Comparison of ENCODE assay signal across 22 cellular contexts in the genomic region with DNA sequence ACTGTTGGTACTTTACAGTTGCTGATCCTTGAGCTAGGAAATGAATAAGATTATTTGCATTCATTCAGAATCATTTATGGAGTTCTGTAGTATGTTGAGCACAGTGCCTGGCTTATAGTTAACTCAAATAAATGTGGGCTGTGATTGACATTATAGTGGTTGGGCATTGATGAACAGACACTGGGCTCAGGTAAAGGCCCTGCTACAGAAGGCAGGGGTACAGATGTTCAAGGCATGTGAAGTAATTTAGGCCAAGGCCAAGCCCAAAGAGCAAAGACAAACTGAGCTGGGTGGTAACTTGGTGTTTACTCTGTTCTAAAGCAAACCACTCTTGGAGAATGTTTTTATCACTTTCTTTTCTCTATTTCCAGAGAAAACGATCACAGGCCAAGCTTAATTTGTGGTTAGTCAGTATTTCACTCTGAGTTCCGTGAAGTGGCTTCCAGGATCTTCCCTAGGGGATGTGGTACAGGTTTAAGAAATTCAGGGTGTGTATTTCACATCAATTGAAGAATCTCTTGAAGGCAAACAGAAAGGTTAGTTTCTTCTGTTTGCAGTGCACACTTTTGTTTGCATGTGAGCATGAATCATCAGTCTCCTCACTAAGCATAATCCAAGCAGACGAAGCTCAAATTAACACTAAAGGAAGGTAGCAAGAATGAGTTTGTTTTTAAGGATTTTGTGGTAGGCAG.
DNase-seq lines count a peak whose midpoint lies in the region; ATAC-seq, FAIRE-seq and TF ChIP-seq lines count a peak whose summit lies in the region.
"Had no signal": no experiment of that assay in that cellular context is flagged by ENCODE, and none has a peak within 500 bp of the region (broad histone marks: within the 10 kb centered on the region; RNA-seq: fewer than 3 reads in every experiment).

No MANE protein-coding gene starts in this region.

- TF ChIP-seq CTCF in MCF 10A (IDR thresholded peaks at IDR 0.05; ENCODE audit: unreplicated experiment) (no peak), breast epithelium (IDR thresholded peaks at IDR 0.05) (no peak), RWPE1 (conservative IDR thresholded peaks at IDR 0.05; ENCODE audit: low read depth) (no peak), HepG2 (CRISPR knock-in tag; IDR thresholded peaks at IDR 0.05) (no peak)

- no peaks in the 10 kb centered on the region for H3K27me3 Mint-ChIP-seq in MCF 10A (ENCODE audit: insufficient read depth, unreplicated experiment)
- H3K27me3 Mint-ChIP-seq: activated CD4-positive, alpha-beta T cell treated with anti-CD3 and anti-CD28 coated beads, Interleukin-2, amount 10 ng/mL, durations not matched to agents 7 days and 5 days; CD4-positive, alpha-beta T cell had no signal

- H2AFZ ChIP-seq in HepG2 (ENCODE audit: low read length): no peak overlapping the region

- POLR2A ChIA-PET in MCF 10A (lab: Yijun Ruan, JAX): interaction anchor here (0.8 to 1.6 kb wide), 2 partner anchors 15 to 41 kb away, joined by 3 to 4 read pairs; no protein-coding TSS in a partner anchor
- POLR2A ChIA-PET in RWPE1 (lab: Yijun Ruan, JAX; ENCODE audit: low non-redundant PET): interaction anchor here (0.6 kb wide), 1 partner anchor 267 kb away, joined by 7 read pairs; no protein-coding TSS in a partner anchor
- POLR2A ChIA-PET in HepG2 (lab: Yijun Ruan, JAX): interaction anchor here (0.6 to 1.7 kb wide), 4 partner anchors 8 to 114 kb away, joined by 3 to 24 read pairs (median 4); a partner anchor contains a TSS

- no peaks in the 10 kb centered on the region for H3K36me3 Mint-ChIP-seq in MCF 10A (ENCODE audit: insufficient read depth, unreplicated experiment)

- no peak overlapping the region for H3K9ac ChIP-seq in HepG2 (ENCODE audit: insufficient read depth, low read depth, low read length)

- peak overlapping the region; percentile 36 for H3K4me2 ChIP-seq in HepG2 (ENCODE audit: low read depth, low read length)

- no peak overlapping the region for H3K4me3 ChIP-seq in breast epithelium
- no peak overlapping the region for H3K4me3 ChIP-seq in HepG2 (replicated peaks in 1 of 3; ENCODE audit: insufficient read depth in 1 of 3, low read depth in 2 of 3, low read length in 3 of 3)
- H3K4me3 ChIP-seq in right cardiac atrium (ENCODE audit: low read length): no peak overlapping the region
- H3K4me3 ChIP-seq: skin epidermis had no signal

- TF ChIP-seq RAD21 in HepG2 (CRISPR knock-in tag; IDR thresholded peaks at IDR 0.05): no peak

- FAIRE-seq in HepG2 (lab: Jason Lieb, UNC): peak; percentile 88
- FAIRE-seq: A204.1, endometrium had no signal

- H3K36me3 ChIP-seq in breast epithelium (no peaks in the 10 kb centered on the region), HepG2 (replicated peaks in 1 of 2; ENCODE audit: control insufficient read depth in 1 of 2, insufficient read depth in 2 of 2, low read length in 2 of 2) (0 out of 5 replicates have a peak, but pooled peaks cover 0 to 4% of the 10 kb centered on the region in 2 experiments)

- ATAC-seq in HepG2: peak; percentile 85
- ATAC-seq in right cardiac atrium: no peak
- ATAC-seq in HG03196 (IDR thresholded peaks at IDR 0.05; ENCODE audit: unreplicated experiment): no peak
- ATAC-seq in GM18511 (IDR thresholded peaks at IDR 0.05; ENCODE audit: unreplicated experiment): no peak
- ATAC-seq: SK-N-SH treated with all-trans-retinoic acid at 6 μM for 48 hours had no signal

- no TSS peak for BruUV-seq in MCF 10A (replicated peaks; lab: Mats Ljungman, UMichigan)
- no TSS peak for BruUV-seq in HepG2 (replicated peaks; lab: Mats Ljungman, UMichigan)

- no peak for TF ChIP-seq POLR2A in breast epithelium (IDR thresholded peaks at IDR 0.05)
- TF ChIP-seq POLR2A in HepG2 (IDR thresholded peaks at IDR 0.05; ENCODE audit: insufficient read depth in 1 of 2, low read depth in 2 of 2, low read length in 2 of 2): no peak

- peak overlapping the region; percentile 8 for H3K27ac Mint-ChIP-seq in MCF 10A (ENCODE audit: low read depth, unreplicated experiment)
- H3K27ac Mint-ChIP-seq: activated CD4-positive, alpha-beta T cell treated with anti-CD3 and anti-CD28 coated beads, Interleukin-2, amount 10 ng/mL, durations not matched to agents 7 days and 5 days; CD4-positive, alpha-beta T cell had no signal

- in situ Hi-C loops in HepG2 (cut with HindIII; ENCODE audit: extremely low pct_ligation_motif_present, low pct_unique_long_range_greater_than_20kb): no loop called here

- H3K4me1 Mint-ChIP-seq in MCF 10A (ENCODE audit: insufficient read depth, unreplicated experiment): peaks cover 7% of the 10 kb centered on the region
- H3K4me1 Mint-ChIP-seq: activated CD4-positive, alpha-beta T cell treated with anti-CD3 and anti-CD28 coated beads, Interleukin-2, amount 10 ng/mL, durations not matched to agents 7 days and 5 days had no signal

- intact Hi-C loops in MCF 10A (cut with micrococcal nuclease): no loop called here
- intact Hi-C loops in breast epithelium (cut with DNase I; ENCODE audit: low total_unique reads): loop anchor here (5.0 kb wide), 1 partner anchor 398 kb away; no protein-coding TSS in a partner anchor
- intact Hi-C loops in HepG2 (cut with micrococcal nuclease; ENCODE audit: unreplicated experiment): no loop called here
- intact Hi-C loops in right cardiac atrium (cut with DNase I): no loop called here

- H3K4me1 ChIP-seq in breast epithelium (no peaks in the 10 kb centered on the region), HepG2 (ENCODE audit: insufficient read depth, low read length) (peaks cover 33% of the 10 kb centered on the region), right cardiac atrium (ENCODE audit: control insufficient read depth, insufficient read depth, low read length) (peaks cover 1% of the 10 kb centered on the region)

- H3K9me3 ChIP-seq in breast epithelium (no peaks in the 10 kb centered on the region), HepG2 (ENCODE audit: low read length) (no peaks in the 10 kb centered on the region), right cardiac atrium (ENCODE audit: control insufficient read depth, low read length) (no peaks in the 10 kb centered on the region)

- H3K27ac ChIP-seq in breast epithelium (peak overlapping the region in 1 of 2 donors; percentile 44), RWPE1 (no peak overlapping the region), HepG2 (ENCODE audit: extremely low read length, insufficient read depth, low read length) (peak overlapping the region; percentile 25), right cardiac atrium (ENCODE audit: low read length) (no peak overlapping the region)
- H3K27ac ChIP-seq: skin epidermis had no signal

- CTCF ChIA-PET in MCF 10A (lab: Yijun Ruan, JAX) (interaction anchor here (0.5 to 1.3 kb wide), 4 partner anchors 25 to 355 kb away, joined by 3 to 4 read pairs (median 3); no protein-coding TSS in a partner anchor), RWPE1 (lab: Yijun Ruan, JAX) (no interaction called here), HepG2 (lab: Yijun Ruan, JAX; ENCODE audit: low intra/inter-chr PET ratio, low total read pairs) (no interaction called here)

- H3K79me2 ChIP-seq in HepG2 (ENCODE audit: insufficient read depth, low read length): no peaks in the 10 kb centered on the region

- H4K20me1 ChIP-seq in HepG2 (ENCODE audit: insufficient read depth, low read length): peaks cover 8% of the 10 kb centered on the region

- WGBS in HepG2 (ENCODE audit: low lambda C conversion rate): 3% methylated on average over 3 of the region's 3 CpGs
- WGBS in right cardiac atrium: 72% methylated on average over 3 of the region's 3 CpGs

- H3K9me3 Mint-ChIP-seq in MCF 10A (ENCODE audit: unreplicated experiment): no peaks in the 10 kb centered on the region
- H3K9me3 Mint-ChIP-seq: activated CD4-positive, alpha-beta T cell treated with anti-CD3 and anti-CD28 coated beads, Interleukin-2, amount 10 ng/mL, durations not matched to agents 7 days and 5 days; CD4-positive, alpha-beta T cell had no signal

- TF ChIP-seq EP300 in HepG2 (IDR thresholded peaks at IDR 0.05; ENCODE audit: low read depth in 2 of 2, low read length in 2 of 2): no peak
- no peak; the same call in 1 of the 2 replicates for TF ChIP-seq EP300 in HepG2 (CRISPR knock-in tag; IDR thresholded peaks at IDR 0.05; ENCODE audit: borderline replicate concordance)

- no peaks in the 10 kb centered on the region for H3K27me3 ChIP-seq in breast epithelium
- H3K27me3 ChIP-seq in HepG2 (ENCODE audit: control insufficient read depth in 1 of 2, insufficient read depth in 2 of 2, low read length in 2 of 2): no peaks in the 10 kb centered on the region
- no peaks in the 10 kb centered on the region for H3K27me3 ChIP-seq in right cardiac atrium (ENCODE audit: control insufficient read depth, insufficient read depth)

- H3K4me3 Mint-ChIP-seq in MCF 10A (ENCODE audit: unreplicated experiment): no peak overlapping the region
- H3K4me3 Mint-ChIP-seq: activated CD4-positive, alpha-beta T cell treated with anti-CD3 and anti-CD28 coated beads, Interleukin-2, amount 10 ng/mL, durations not matched to agents 7 days and 5 days; CD4-positive, alpha-beta T cell had no signal

- DNase-seq in MCF 10A (ENCODE audit: unreplicated experiment) (no peak), breast epithelium (ENCODE audit: low spot score in 2 of 2) (no peak), RWPE1 (ENCODE audit: low spot score) (peak; percentile 17), HepG2 (ENCODE audit: low spot score) (peak; percentile 66), right cardiac atrium (no peak), DMS153 treated with DMSO at 0.1 percent for 48 hours (lab: John Stamatoyannopoulos, UW; ENCODE audit: unreplicated experiment) (no peak)
- DNase-seq: activated CD4-positive, alpha-beta T cell treated with anti-CD3 and anti-CD28 coated beads, Interleukin-2, amount 10 ng/mL, durations not matched to agents 7 days and 5 days; activated naive CD4-positive, alpha-beta T cell treated with Interleukin-2 at 50 U/mL for 16 hours; anterior cingulate cortex; CD4-positive, alpha-beta T cell; hypothalamus; kidney glomerular epithelial cell; MM.1S; NCI-H1930; NCI-H526; T1000 had no signal

TF ChIP-seq in HepG2, 621 proteins besides CTCF, POLR2A, EP300 and RAD21 (continues in another document):
- no peak for TF ChIP-seq BRCA1 (CRISPR knock-in tag; IDR thresholded peaks at IDR 0.05)
- TF ChIP-seq, protein P1, sequence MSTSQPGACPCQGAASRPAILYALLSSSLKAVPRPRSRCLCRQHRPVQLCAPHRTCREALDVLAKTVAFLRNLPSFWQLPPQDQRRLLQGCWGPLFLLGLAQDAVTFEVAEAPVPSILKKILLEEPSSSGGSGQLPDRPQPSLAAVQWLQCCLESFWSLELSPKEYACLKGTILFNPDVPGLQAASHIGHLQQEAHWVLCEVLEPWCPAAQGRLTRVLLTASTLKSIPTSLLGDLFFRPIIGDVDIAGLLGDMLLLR (CRISPR knock-in tag; IDR thresholded peaks at IDR 0.05): no peak
- TF ChIP-seq CBX5 (CRISPR knock-in tag; IDR thresholded peaks at IDR 0.05; ENCODE audit: borderline replicate concordance): no peak
- TF ChIP-seq AGO2 (optimal IDR thresholded peaks at IDR 0.05; ENCODE audit: low read depth, low read length): no peak
- no peak for TF ChIP-seq KDM5A (IDR thresholded peaks at IDR 0.05; ENCODE audit: borderline replicate concordance, low read length)
- TF ChIP-seq ZNF737 (CRISPR knock-in tag; IDR thresholded peaks at IDR 0.05; ENCODE audit: borderline replicate concordance): no peak
- no peak for TF ChIP-seq SOX13 (IDR thresholded peaks at IDR 0.05)
- peak in 1 of 2 experiments; percentile 62; a peak in 2 of 4 replicates for TF ChIP-seq SOX13 (CRISPR knock-in tag; conservative IDR thresholded peaks at IDR 0.05 in 1 of 2, IDR thresholded peaks at IDR 0.05 in 1 of 2)

Comparison
In these comparisons a context has a peak if more than half of its experiments do, and no peak if none do; other contexts are left out.
1. DNase-seq: peak in RWPE1 (single experiment) and HepG2 (single experiment); none in MCF 10A (single experiment), breast epithelium (0 of 2), right cardiac atrium (0 of 3) and DMS153 treated with DMSO at 0.1 percent for 48 hours (single experiment).